29 cellular contexts compared by ENCODE assay signal in the genomic region with DNA sequence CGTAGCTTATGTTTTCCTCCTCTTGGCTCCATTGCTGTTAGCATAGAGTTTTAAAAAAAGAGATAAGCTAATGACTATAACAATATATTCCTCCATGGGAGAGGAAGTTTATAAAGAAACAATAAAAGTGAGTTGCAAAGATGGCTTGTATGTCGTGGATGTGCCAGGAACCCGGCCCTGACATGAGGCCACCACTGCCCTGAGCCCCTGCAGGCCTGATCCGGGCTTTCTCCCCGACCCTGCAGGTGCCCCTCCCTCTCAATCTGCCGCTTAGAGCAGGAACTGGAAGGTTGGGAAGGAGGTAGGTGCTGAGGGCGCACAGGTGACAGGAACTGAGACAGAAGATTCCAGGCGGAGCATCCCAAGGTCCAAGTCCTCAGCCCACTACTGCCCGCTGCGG. TPM values are rescaled to one million over a fixed set of nuclear protein-coding genes. Genes with fewer than 3 reads are reported as not detected.
DNase-seq lines count a peak whose midpoint lies in the region; ATAC-seq, FAIRE-seq and TF ChIP-seq lines count a peak whose summit lies in the region.
"Had no signal": no experiment of that assay in that cellular context is flagged by ENCODE, and none has a peak within 500 bp of the region (broad histone marks: within the 10 kb centered on the region; RNA-seq: fewer than 3 reads in every experiment).

No MANE protein-coding gene starts in this region.

- no peak for ATAC-seq in left cardiac atrium
- ATAC-seq in K562 = no peak
- ATAC-seq: effector memory CD8-positive, alpha-beta T cell had no signal

- peak overlapping the region in 1 of 2 experiments; percentile 71; a peak in 2 of 4 replicates for H3K9ac ChIP-seq in K562 (ENCODE audit: insufficient read depth in 1 of 2, low read depth in 2 of 2, low read length in 2 of 2)
- H3K9ac ChIP-seq: GM23248, parathyroid adenoma, SK-N-SH had no signal

- TF ChIP-seq CTCF in cardiac muscle cell (IDR thresholded peaks at IDR 0.05; ENCODE audit: low read depth, low read length) = no peak
- TF ChIP-seq CTCF in K562 (IDR thresholded peaks at IDR 0.05 in 2 of 3, conservative IDR thresholded peaks at IDR 0.05 in 1 of 3; ENCODE audit: insufficient read depth in 2 of 3, low read depth in 1 of 3, low read length in 3 of 3) = no peak
- TF ChIP-seq CTCF in mesothelial cell of epicardium (IDR thresholded peaks at IDR 0.05; ENCODE audit: unreplicated experiment) = no peak

- WGBS in K562 (ENCODE audit: insufficient coverage, low coverage, missing lambda C conversion rate) = 89% methylated on average over 10 of the region's 10 CpGs

- H3K4me1 ChIP-seq in cardiac muscle cell (ENCODE audit: low read depth) (peaks cover 8% of the 10 kb centered on the region), K562 (replicated peaks in 1 of 2; ENCODE audit: control insufficient read depth in 2 of 2, insufficient read depth in 2 of 2, low read length in 2 of 2) (peaks cover 0 to 59% of the 10 kb centered on the region in 2 experiments; a peak in 2 of 5 replicates)
- H3K4me1 ChIP-seq: parathyroid adenoma had no signal

- no peak overlapping the region for H3K4me2 ChIP-seq in K562 (ENCODE audit: insufficient read depth, low read length)
- H3K4me2 ChIP-seq: SK-N-SH had no signal

- DNase-seq in cardiac muscle cell (ENCODE audit: low read depth in 1 of 2, low spot score in 1 of 2) = no peak
- no peak for DNase-seq in left cardiac atrium
- DNase-seq in K562 (ENCODE audit: extremely low read depth in 1 of 4, low spot score in 3 of 4) = no peak
- no peak for DNase-seq in mesothelial cell of epicardium (ENCODE audit: low spot score in 2 of 2, unreplicated experiment in 2 of 2)
- no peak for DNase-seq in urothelium cell line (ENCODE audit: low spot score)
- DNase-seq in effector CD8-positive, alpha-beta T cell (lab: John Stamatoyannopoulos, UW) = no peak
- DNase-seq in hippocampal formation (lab: John Stamatoyannopoulos, UW) = no peak
- DNase-seq in NCI-H2107 (lab: John Stamatoyannopoulos, UW) = no peak
- DNase-seq: 8988T; activated CD4-positive, CD25-positive, alpha-beta regulatory T cell; activated effector memory CD4-positive, alpha-beta T cell treated with anti-CD3 and anti-CD28 coated beads, Interleukin-2, amount 50 U/mL, for 16 hours; activated T-cell treated with anti-CD3 and anti-CD28 coated beads, Interleukin-2, amount 50 U/mL, for 24 hours; CD4-positive, alpha-beta T cell; cortex of kidney; effector memory CD8-positive, alpha-beta T cell; GM23248; head of caudate nucleus; kidney glomerular epithelial cell; mammary epithelial cell; RPMI8226; stimulated activated CD8-positive, alpha-beta memory T cell treated with anti-CD3 and anti-CD28 coated beads, Interleukin-4, amount 100 ng/mL, for 48 hours had no signal

- H3K9me1 ChIP-seq in K562 (ENCODE audit: control insufficient read depth, insufficient read depth, low read length) = no peaks in the 10 kb centered on the region

- no peak for TF ChIP-seq RAD21 in K562 (CRISPR knock-in tag; conservative IDR thresholded peaks at IDR 0.05 in 1 of 2, IDR thresholded peaks at IDR 0.05 in 1 of 2)

- FAIRE-seq in K562 (lab: Jason Lieb, UNC) (no peak), urothelium cell line (lab: Jason Lieb, UNC) (no peak)
- FAIRE-seq: bronchial epithelial cell had no signal

- no peaks in the 10 kb centered on the region for H3K9me3 Mint-ChIP-seq in mesothelial cell of epicardium
- H3K9me3 Mint-ChIP-seq: activated T-cell treated with anti-CD3 and anti-CD28 coated beads, Interleukin-2, amount 50 U/mL, for 24 hours; CD4-positive, alpha-beta T cell; effector memory CD8-positive, alpha-beta T cell; IgD-negative memory B cell; stimulated activated naive CD8-positive, alpha-beta T cell treated with anti-CD3 and anti-CD28 coated beads, Interleukin-15, Interleukin-2, amounts not matched to agents 100 ng/mL and 50 ng/mL, for 24 hours had no signal

- H3K36me3 Mint-ChIP-seq in mesothelial cell of epicardium = peaks cover 10% of the 10 kb centered on the region
- H3K36me3 Mint-ChIP-seq: activated naive CD8-positive, alpha-beta T cell; IgD-negative memory B cell had no signal

- POLR2A ChIA-PET in K562 (lab: Yijun Ruan, JAX) = interaction anchor here (1.2 kb wide), 1 partner anchor 11 kb away, joined by 4 read pairs; no protein-coding TSS in a partner anchor

- H3K27me3 Mint-ChIP-seq in mesothelial cell of epicardium (ENCODE audit: low read depth) = no peaks in the 10 kb centered on the region
- H3K27me3 Mint-ChIP-seq: activated naive CD8-positive, alpha-beta T cell; activated T-cell treated with anti-CD3 and anti-CD28 coated beads, Interleukin-2, amount 50 U/mL, for 24 hours; CD4-positive, alpha-beta T cell; effector memory CD8-positive, alpha-beta T cell; IgD-negative memory B cell; stimulated activated naive CD8-positive, alpha-beta T cell treated with anti-CD3 and anti-CD28 coated beads, Interleukin-15, Interleukin-2, amounts not matched to agents 100 ng/mL and 50 ng/mL, for 24 hours had no signal

- no peaks in the 10 kb centered on the region for H3K9me3 ChIP-seq in cardiac muscle cell (ENCODE audit: low read depth)
- no peaks in the 10 kb centered on the region for H3K9me3 ChIP-seq in K562 (replicated peaks; ENCODE audit: control insufficient read depth, insufficient read depth, low read depth, low read length)
- H3K9me3 ChIP-seq: SK-N-SH, thoracic aorta had no signal

- peaks cover 33% of the 10 kb centered on the region for H3K79me2 ChIP-seq in K562 (ENCODE audit: control insufficient read depth, insufficient read depth, low read length)

- H3K27ac ChIP-seq in cardiac muscle cell (peak overlapping the region; percentile 89), K562 (ENCODE audit: extremely low read depth, low read depth, low read length) (no peak overlapping the region)
- H3K27ac ChIP-seq: GM23248, parathyroid adenoma had no signal

- peaks cover 2% of the 10 kb centered on the region; the same call in 1 of the 2 replicates for H4K20me1 ChIP-seq in K562 (replicated peaks; ENCODE audit: control insufficient read depth, insufficient read depth, low read length)

- in situ Hi-C loops in K562 (cut with MboI) = no loop called here

- TF ChIP-seq EP300 in K562 (IDR thresholded peaks at IDR 0.05; ENCODE audit: low read length) = no peak

- H3K36me3 ChIP-seq in cardiac muscle cell = peaks cover 3% of the 10 kb centered on the region
- H3K36me3 ChIP-seq in K562 (ENCODE audit: control insufficient read depth, insufficient read depth, low read length) = peaks cover 73% of the 10 kb centered on the region; the same call in 2 of the 3 replicates

- no TSS peak for BruUV-seq in K562 (replicated peaks; lab: Mats Ljungman, UMichigan)

- intact Hi-C loops in left cardiac atrium (cut with DNase I) (loop anchor here in 1 of 2 donors (10.0 kb wide), 1 partner anchor 145 kb away; no protein-coding TSS in a partner anchor), K562 (cut with micrococcal nuclease) (no loop called here)

- H2AFZ ChIP-seq in K562 (ENCODE audit: low read depth, low read length) = no peak overlapping the region
- H2AFZ ChIP-seq: GM23248, parathyroid adenoma had no signal

- peak overlapping the region; percentile 89 for H3K27ac Mint-ChIP-seq in mesothelial cell of epicardium
- H3K27ac Mint-ChIP-seq: activated naive CD8-positive, alpha-beta T cell; activated T-cell treated with anti-CD3 and anti-CD28 coated beads, Interleukin-2, amount 50 U/mL, for 24 hours; CD4-positive, alpha-beta T cell; IgD-negative memory B cell; stimulated activated naive CD8-positive, alpha-beta T cell treated with anti-CD3 and anti-CD28 coated beads, Interleukin-15, Interleukin-2, amounts not matched to agents 100 ng/mL and 50 ng/mL, for 24 hours had no signal

- no peak overlapping the region for H3K4me3 Mint-ChIP-seq in mesothelial cell of epicardium
- H3K4me3 Mint-ChIP-seq: activated naive CD8-positive, alpha-beta T cell; activated T-cell treated with anti-CD3 and anti-CD28 coated beads, Interleukin-2, amount 50 U/mL, for 24 hours; CD4-positive, alpha-beta T cell; effector memory CD8-positive, alpha-beta T cell; stimulated activated naive CD8-positive, alpha-beta T cell treated with anti-CD3 and anti-CD28 coated beads, Interleukin-15, Interleukin-2, amounts not matched to agents 100 ng/mL and 50 ng/mL, for 24 hours had no signal

- CTCF ChIA-PET in K562 (lab: Yijun Ruan, JAX; ENCODE audit: low intra/inter-chr PET ratio) = no interaction called here

- peaks cover 14% of the 10 kb centered on the region for H3K4me1 Mint-ChIP-seq in mesothelial cell of epicardium
- H3K4me1 Mint-ChIP-seq: IgD-negative memory B cell had no signal

- TF ChIP-seq POLR2A in K562 (conservative IDR thresholded peaks at IDR 0.05) = no peak

- H3K4me3 ChIP-seq in cardiac muscle cell = no peak overlapping the region
- no peak overlapping the region for H3K4me3 ChIP-seq in K562
- H3K4me3 ChIP-seq: GM23248, thoracic aorta had no signal

- H3K27me3 ChIP-seq in cardiac muscle cell (no peaks in the 10 kb centered on the region), K562 (ENCODE audit: control insufficient read depth in 2 of 2, insufficient read depth in 2 of 2, low read length in 2 of 2) (no peaks in the 10 kb centered on the region)

RNA-seq across cellular contexts. Expression of a gene that starts 11.7 kb away (rescaled TPM):
- total RNA-seq in cardiac muscle cell = 65.1 and 72.5 TPM in 2 replicates
- 71.8 and 82.8 TPM in 2 replicates for polyA plus RNA-seq in cardiac muscle cell
- 10 to 100 TPM; 51.0 to 64.3 TPM for total RNA-seq in left cardiac atrium
- 70.0 and 135 TPM in 2 replicates for total RNA-seq in K562 (2011; cell fraction: chromatin; rRNA removed; ENCODE audit: low replicate concordance)
- total RNA-seq in K562 (2011; cell fraction: nucleolus; rRNA removed) = 74.5 and 92.1 TPM in 2 replicates
- total RNA-seq in K562 (2011; cell fraction: nucleoplasm; rRNA removed) = 76.8 and 107 TPM in 2 replicates
- total RNA-seq in K562 (2014; rRNA removed) = 173 and 213 TPM in 2 replicates
- total RNA-seq in K562 (2014; rRNA removed; fragmentation: Illumina TruSeq; extraction: Trizol) = 32.6 and 38.7 TPM in 2 replicates
- total RNA-seq in K562 (2015; rRNA removed; fragmentation: Illumina TruSeq; extraction: Trizol) = 48.4 and 56.1 TPM in 2 replicates
- 123 and 150 TPM in 2 replicates for total RNA-seq in K562 (2021)
- polyA plus RNA-seq in K562 (2011; rRNA removed) = 79.3 and 88.9 TPM in 2 replicates
- polyA plus RNA-seq in K562 (2011; cell fraction: cytosol; rRNA removed) = 175 and 283 TPM in 2 replicates
- polyA plus RNA-seq in K562 (2011; cell fraction: nucleus; rRNA removed) = 85.0 and 101 TPM in 2 replicates
- polyA plus RNA-seq in K562 (2012) = 96.6 and 100 TPM in 2 replicates
- polyA plus RNA-seq in K562 (2014; fragmentation: Illumina TruSeq; extraction: Trizol) = 49.0 and 66.3 TPM in 2 replicates
- polyA plus RNA-seq in K562 (2014; fragmentation: Nextera tagmentation; extraction: Ambion mirVana) = 10 to 100 TPM; 41.5 to 81.1 TPM
- polyA plus RNA-seq in K562 (2014; rRNA removed) = 243 and 273 TPM in 2 replicates
- 10.6 and 11.8 TPM in 2 replicates for polyA minus RNA-seq in K562 (2011; rRNA and poly(A)+ RNA removed)
- polyA minus RNA-seq in K562 (2011; cell fraction: cytosol; rRNA and poly(A)+ RNA removed) = 19.8 and 22.7 TPM in 2 replicates
- 10.8 and 13.7 TPM in 2 replicates for polyA minus RNA-seq in K562 (2011; cell fraction: nucleus; rRNA and poly(A)+ RNA removed)
- 31.8 to 35.6 TPM (median 33.6 TPM) in 3 replicates for total RNA-seq in mesothelial cell of epicardium

RNA-seq across cellular contexts. Expression of a gene that starts 23.6 kb away (rescaled TPM):
- 10.4 and 14.5 TPM in 2 replicates for total RNA-seq in cardiac muscle cell
- polyA plus RNA-seq in cardiac muscle cell = 10.3 and 15.4 TPM in 2 replicates
- 10 to 100 TPM; 23.9 to 29.2 TPM for total RNA-seq in left cardiac atrium
- 2.1 and 6.1 TPM in 2 replicates for total RNA-seq in K562 (2011; cell fraction: chromatin; rRNA removed; ENCODE audit: low replicate concordance)
- total RNA-seq in K562 (2011; cell fraction: nucleolus; rRNA removed) = 3.8 and 4.2 TPM in 2 replicates
- 2.9 and 3.6 TPM in 2 replicates for total RNA-seq in K562 (2011; cell fraction: nucleoplasm; rRNA removed)
- 0.91 and 1.4 TPM in 2 replicates for total RNA-seq in K562 (2014; rRNA removed)
- total RNA-seq in K562 (2014; rRNA removed; fragmentation: Illumina TruSeq; extraction: Trizol) = 0.10 and 0.11 TPM in 2 replicates
- 0.33 and 0.68 TPM in 2 replicates for total RNA-seq in K562 (2015; rRNA removed; fragmentation: Illumina TruSeq; extraction: Trizol)
- total RNA-seq in K562 (2021) = 7.6 and 9.0 TPM in 2 replicates
- 0.57 and 1.0 TPM in 2 replicates for polyA plus RNA-seq in K562 (2011; rRNA removed)
- polyA plus RNA-seq in K562 (2011; cell fraction: cytosol; rRNA removed) = 1.0 and 2.2 TPM in 2 replicates
- 2.8 and 4.9 TPM in 2 replicates for polyA plus RNA-seq in K562 (2011; cell fraction: nucleus; rRNA removed)
- polyA plus RNA-seq in K562 (2012) = 6.8 and 7.9 TPM in 2 replicates
- 2.2 and 5.8 TPM in 2 replicates for polyA plus RNA-seq in K562 (2014; fragmentation: Illumina TruSeq; extraction: Trizol)
- polyA plus RNA-seq in K562 (2014; fragmentation: Nextera tagmentation; extraction: Ambion mirVana) = under 1 TPM; 0.10 to 0.25 TPM
- polyA plus RNA-seq in K562 (2014; rRNA removed) = 2.3 and 2.9 TPM in 2 replicates
- 0.27 and 0.32 TPM in 2 replicates for polyA minus RNA-seq in K562 (2011; rRNA and poly(A)+ RNA removed)
- polyA minus RNA-seq in K562 (2011; cell fraction: cytosol; rRNA and poly(A)+ RNA removed) = 3.3 and 4.6 TPM in 2 replicates
- polyA minus RNA-seq in K562 (2011; cell fraction: nucleus; rRNA and poly(A)+ RNA removed) = 1.00 and 1.1 TPM in 2 replicates
- total RNA-seq in mesothelial cell of epicardium = 78.2 to 80.3 TPM (median 79.6 TPM) in 3 replicates
- total RNA-seq: CD4-positive, alpha-beta T cell had no signal
- polyA plus RNA-seq: IgD-negative memory B cell had no signal

RNA-seq across cellular contexts. Expression of a gene that starts 32.2 kb away (rescaled TPM):
- total RNA-seq in cardiac muscle cell (23.3 and 33.3 TPM in 2 replicates), left cardiac atrium (10 to 100 TPM; 10.6 to 20.0 TPM), K562 (2014; rRNA removed) (1.7 and 2.2 TPM in 2 replicates), K562 (2014; rRNA removed; fragmentation: Illumina TruSeq; extraction: Trizol) (0.06 and 0.07 TPM in 2 replicates), K562 (2015; rRNA removed; fragmentation: Illumina TruSeq; extraction: Trizol) (0.51 and 1.1 TPM in 2 replicates), K562 (2021) (2.4 and 2.5 TPM in 2 replicates), mesothelial cell of epicardium (36.7 to 37.6 TPM (median 37.5 TPM) in 3 replicates)
- polyA plus RNA-seq in cardiac muscle cell (18.9 and 30.5 TPM in 2 replicates), K562 (2011; rRNA removed) (0.31 and 1.2 TPM in 2 replicates), K562 (2014; fragmentation: Illumina TruSeq; extraction: Trizol) (0.16 and 0.42 TPM in 2 replicates), K562 (2014; fragmentation: Nextera tagmentation; extraction: Ambion mirVana) (under 1 TPM in 1 of 2 experiments, not detected in 1; 0.01 TPM), K562 (2014; rRNA removed) (0.78 and 0.90 TPM in 2 replicates)
- total RNA-seq in K562 (2011; cell fraction: chromatin; rRNA removed; ENCODE audit: low replicate concordance) = 1.2 and 9.8 TPM in 2 replicates
- total RNA-seq in K562 (2011; cell fraction: nucleolus; rRNA removed) = 10.1 and 15.2 TPM in 2 replicates
- 3.7 and 5.7 TPM in 2 replicates for total RNA-seq in K562 (2011; cell fraction: nucleoplasm; rRNA removed)
- 0.78 and 3.2 TPM in 2 replicates for polyA plus RNA-seq in K562 (2011; cell fraction: cytosol; rRNA removed)
- polyA plus RNA-seq in K562 (2011; cell fraction: nucleus; rRNA removed) = 1.2 and 2.6 TPM in 2 replicates
- 2.9 and 6.1 TPM in 2 replicates for polyA plus RNA-seq in K562 (2012)
- polyA minus RNA-seq in K562 (2011; rRNA and poly(A)+ RNA removed) = 0.56 and 0.63 TPM in 2 replicates
- polyA minus RNA-seq in K562 (2011; cell fraction: cytosol; rRNA and poly(A)+ RNA removed) = 1.1 and 2.8 TPM in 2 replicates
- polyA minus RNA-seq in K562 (2011; cell fraction: nucleus; rRNA and poly(A)+ RNA removed) = 3.4 and 6.3 TPM in 2 replicates
- total RNA-seq: T-helper 1 cell treated with Interleukin-12 subunit alpha and Interleukin-12 subunit beta and Interleukin-4 antibody, amounts not matched to agents 30 ng/mL and 1 ng/mL, for 36 hours had no signal
